In the genomic region with DNA sequence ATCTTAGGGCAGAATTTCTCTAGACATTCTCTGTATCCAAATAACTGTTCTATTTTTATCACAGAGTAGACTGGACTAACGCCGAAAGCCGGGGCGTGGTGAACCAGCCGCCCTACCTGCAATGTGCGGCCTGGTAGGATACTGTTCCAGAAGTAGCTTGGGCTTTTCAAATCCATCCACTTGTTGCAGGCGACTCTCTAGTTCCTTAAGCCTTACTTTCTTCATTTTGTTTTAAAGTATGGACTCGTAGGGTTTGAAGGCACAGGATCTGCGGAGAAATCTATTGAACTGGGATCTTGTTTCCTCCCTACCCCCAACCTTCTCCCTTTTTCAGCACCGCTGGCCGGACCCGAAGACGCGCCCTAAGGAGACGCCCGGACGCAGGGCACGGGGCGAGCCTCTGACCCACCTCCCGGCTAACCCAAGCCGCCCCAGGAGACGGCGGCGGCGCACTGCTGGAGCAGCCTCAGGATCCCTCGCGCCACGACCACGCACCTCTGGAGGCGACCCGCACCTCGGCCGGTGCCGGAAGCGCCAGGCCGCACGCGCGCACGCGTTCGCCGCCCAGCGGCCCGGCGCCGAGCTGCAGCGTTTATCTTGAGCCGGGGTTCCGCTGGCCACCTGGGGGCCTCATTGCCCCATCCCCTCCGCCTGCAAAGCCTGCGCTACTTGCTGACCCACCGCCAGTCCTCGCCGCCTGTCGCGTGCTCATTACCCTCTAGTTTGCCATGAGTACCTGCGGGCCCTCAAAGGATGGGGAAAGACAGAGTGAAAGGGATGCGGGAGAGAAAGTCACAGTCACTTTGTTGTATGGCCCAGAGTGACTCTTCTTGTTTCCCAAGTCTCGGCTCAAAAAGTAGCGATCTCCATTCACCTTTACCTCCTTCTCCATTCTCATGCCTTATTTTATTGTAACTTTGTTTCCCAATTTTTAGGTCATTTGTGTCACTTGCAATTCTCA, we compare ENCODE assay signal across 8 cellular contexts. TPM values are rescaled to one million over a fixed set of nuclear protein-coding genes. Genes with fewer than 3 reads are reported as not detected.
DNase-seq lines count a peak whose midpoint lies in the region; ATAC-seq and TF ChIP-seq lines count a peak whose summit lies in the region.

Gene METTL5 (minus strand): TSS at position 533 of the 961 bp plus-strand sequence. CDS start 308 bp downstream, at position 225.

- H3K4me1 ChIP-seq in right cardiac atrium (ENCODE audit: control insufficient read depth, insufficient read depth, low read length) = no peaks in the 10 kb centered on the region
- H3K4me1 ChIP-seq in vagina = peaks cover 53% of the 10 kb centered on the region

- H3K27me3 ChIP-seq in right cardiac atrium (ENCODE audit: control insufficient read depth, insufficient read depth) = no peaks in the 10 kb centered on the region
- H3K27me3 ChIP-seq in vagina = no peaks in the 10 kb centered on the region

- TF ChIP-seq CTCF in GM13977 (IDR thresholded peaks at IDR 0.05; ENCODE audit: extremely low read depth, insufficient read depth, missing control alignments) (peak; percentile 100), vagina (IDR thresholded peaks at IDR 0.05) (peak; percentile 75 to 96 (median 87))

- H3K27ac ChIP-seq in right cardiac atrium (ENCODE audit: low read length) = peak within 1 kb of the TSS; percentile 22
- peak within 1 kb of the TSS; percentile 71 for H3K27ac ChIP-seq in vagina

- intact Hi-C loops in T-helper 2 cell treated with Interferon-gamma antibody and Interleukin-4, amounts not matched to agents 100 ng/mL and 5 ng/mL, for 36 hours (cut with micrococcal nuclease) = loop anchor here (1.0 to 5.0 kb wide), 5 partner anchors 25 to 948 kb away; partner anchors contain the start of genes BBS5, ERICH2 and LRP2
- intact Hi-C loops in right cardiac atrium (cut with DNase I) = loop anchor here (5.0 to 10.0 kb wide), 3 partner anchors 53 to 103 kb away; no protein-coding TSS in a partner anchor
- intact Hi-C loops in vagina (cut with DNase I) = no loop called here

- DNase-seq in GM13977 (ENCODE audit: low spot score) (peak; percentile 91), NCI-H146 treated with DMSO at 0.1 percent for 48 hours (lab: John Stamatoyannopoulos, UW; ENCODE audit: unreplicated experiment) (peak; percentile 59), anterior cingulate cortex (lab: John Stamatoyannopoulos, UW) (peak in 57 of 58 donors; percentile 33 to 86 (median 76)), right cardiac atrium (peak; percentile 85 to 94 (median 93)), pulmonary artery endothelial cell (ENCODE audit: low read depth, low spot score) (peak; percentile 37), vagina (ENCODE audit: extremely low spot score in 2 of 2) (peak in 1 of 2 donors; percentile 89)

- H3K4me3 ChIP-seq in right cardiac atrium (ENCODE audit: low read length) = peak within 1 kb of the TSS; percentile 61
- peak within 1 kb of the TSS; percentile 65 to 74 for H3K4me3 ChIP-seq in vagina

- H3K9me3 ChIP-seq in right cardiac atrium (ENCODE audit: control insufficient read depth, low read length) (no peaks in the 10 kb centered on the region), vagina (no peaks in the 10 kb centered on the region)

- no peaks in the 10 kb centered on the region for H3K36me3 ChIP-seq in vagina

- ATAC-seq in HG02852 (IDR thresholded peaks at IDR 0.05; ENCODE audit: unreplicated experiment) (peak; percentile 61), right cardiac atrium (peak; percentile 70 to 75)

- TF ChIP-seq POLR2A in vagina (IDR thresholded peaks at IDR 0.05) = peak in 1 of 2 donors; percentile 41

- in situ Hi-C loops in GM13977 (cut with MboI; ENCODE audit: low pct_unique_long_range_greater_than_20kb, low sequenced_read_pairs, unreplicated experiment) = no loop called here

- 2% methylated on average over 61 of the region's 61 CpGs for WGBS in right cardiac atrium

RNA-seq across cellular contexts. Expression of gene METTL5, which starts in this region (rescaled TPM):
- total RNA-seq in T-helper 2 cell treated with Interferon-gamma antibody and Interleukin-4, amounts not matched to agents 100 ng/mL and 5 ng/mL, for 36 hours = 58.0 and 60.9 TPM in 2 replicates
- 10 to 100 TPM; 51.3 to 62.3 (median 58.1) TPM for total RNA-seq in right cardiac atrium
- 94.1 TPM for polyA plus RNA-seq in right cardiac atrium
- total RNA-seq in pulmonary artery endothelial cell = 44.2 and 47.3 TPM in 2 replicates
- total RNA-seq in vagina = 22.1 TPM
